In the genomic region with DNA sequence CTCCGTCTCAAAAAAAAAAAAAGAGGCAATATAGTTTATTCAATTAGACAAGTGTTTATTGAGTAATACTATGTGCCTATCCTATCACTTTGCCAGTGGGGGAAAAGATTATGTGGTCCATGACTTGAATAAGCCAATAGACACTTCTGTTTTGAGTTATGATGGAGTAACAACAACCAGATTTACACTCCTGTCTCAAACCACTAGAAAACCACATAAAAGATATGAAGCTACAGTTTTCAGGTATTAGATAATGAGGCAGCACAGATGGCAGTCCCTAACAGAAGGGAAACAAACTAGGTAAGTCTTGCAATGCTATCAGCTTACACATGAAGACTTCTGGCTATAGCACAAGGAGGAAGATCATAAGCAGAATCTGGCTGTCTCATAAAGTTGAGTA, we compare ENCODE assay signal across 21 cellular contexts. TPM values are rescaled to one million over a fixed set of nuclear protein-coding genes. Genes with fewer than 3 reads are reported as not detected.
"Had no signal": no experiment of that assay in that cellular context is flagged by ENCODE, and none has a peak within 500 bp of the region (broad histone marks: within the 10 kb centered on the region; RNA-seq: fewer than 3 reads in every experiment).

No MANE protein-coding gene starts in this region.

- H3K36me3 ChIP-seq: ovary had no signal

- H3K27me3 ChIP-seq: body of pancreas, cardiac muscle cell, heart left ventricle, neutrophil, ovary, thyroid gland had no signal

- DNase-seq: activated B cell treated with CpG ODN at 0.5 μM for 24 hours; activated CD4-positive, alpha-beta T cell treated with anti-CD3 and anti-CD28 coated beads, Interleukin-2, amount 10 ng/mL, durations not matched to agents 7 days and 5 days; activated CD8-positive, alpha-beta memory T cell treated with anti-CD3 and anti-CD28 coated beads for 24 hours; activated CD8-positive, alpha-beta memory T cell treated with anti-CD3 and anti-CD28 coated beads, Interleukin-2, amount 50 U/mL, for 4 hours; activated gamma-delta T cell treated with Interleukin-2 at 50 U/mL for 16 hours; anterior cingulate cortex; body of pancreas; effector CD4-positive, alpha-beta T cell; heart left ventricle; left cardiac atrium; ovary; stimulated activated CD4-positive, alpha-beta T cell treated with anti-CD3 and anti-CD28 coated beads, Interleukin-2, amount 100 ng/mL, for 48 hours; stimulated activated CD8-positive, alpha-beta memory T cell treated with anti-CD3 and anti-CD28 coated beads, Interleukin-4, amount 100 ng/mL, for 48 hours; stimulated activated naive CD4-positive, alpha-beta T cell; T1000; thyroid gland had no signal

- H3K27ac Mint-ChIP-seq: activated B cell treated with CpG ODN at 0.5 μM for 24 hours; activated CD4-positive, alpha-beta T cell treated with anti-CD3 and anti-CD28 coated beads, Interleukin-2, amount 10 ng/mL, durations not matched to agents 7 days and 5 days; dendritic cell treated with granulocyte-macrophage colony-stimulating factor and Interleukin-4, amounts not matched to agents 40 ng/mL and 50 ng/mL, for 4 days; nephron had no signal

- ATAC-seq: body of pancreas, heart left ventricle, left cardiac atrium had no signal

- H3K4me3 Mint-ChIP-seq: activated B cell treated with CpG ODN at 0.5 μM for 24 hours; activated CD4-positive, alpha-beta T cell treated with anti-CD3 and anti-CD28 coated beads, Interleukin-2, amount 10 ng/mL, durations not matched to agents 7 days and 5 days; dendritic cell treated with granulocyte-macrophage colony-stimulating factor and Interleukin-4, amounts not matched to agents 40 ng/mL and 50 ng/mL, for 4 days; nephron had no signal

- H3K4me3 ChIP-seq: body of pancreas, cardiac muscle cell, heart left ventricle, ovary, prostate gland, thyroid gland had no signal

- H3K27ac ChIP-seq: body of pancreas, heart left ventricle, neutrophil, ovary, prostate gland, thyroid gland had no signal

- H3K4me1 ChIP-seq: body of pancreas, heart left ventricle, prostate gland, thyroid gland had no signal

- H3K9me3 Mint-ChIP-seq: activated B cell treated with CpG ODN at 0.5 μM for 24 hours; activated CD4-positive, alpha-beta T cell treated with anti-CD3 and anti-CD28 coated beads, Interleukin-2, amount 10 ng/mL, durations not matched to agents 7 days and 5 days; dendritic cell treated with granulocyte-macrophage colony-stimulating factor and Interleukin-4, amounts not matched to agents 40 ng/mL and 50 ng/mL, for 4 days; nephron had no signal

- H3K27me3 Mint-ChIP-seq: activated B cell treated with CpG ODN at 0.5 μM for 24 hours; activated CD4-positive, alpha-beta T cell treated with anti-CD3 and anti-CD28 coated beads, Interleukin-2, amount 10 ng/mL, durations not matched to agents 7 days and 5 days; dendritic cell treated with granulocyte-macrophage colony-stimulating factor and Interleukin-4, amounts not matched to agents 40 ng/mL and 50 ng/mL, for 4 days had no signal

- H3K4me1 Mint-ChIP-seq: activated B cell treated with CpG ODN at 0.5 μM for 24 hours, nephron had no signal

- H3K9me3 ChIP-seq: body of pancreas, heart left ventricle, neutrophil, ovary, prostate gland, thyroid gland had no signal

RNA-seq across cellular contexts. Expression of gene CORIN, which starts 54.1 kb away (rescaled TPM):
- total RNA-seq: activated B cell treated with CpG ODN at 0.5 μM for 24 hours had no signal
